Comparison of ENCODE assay signal across 18 cellular contexts in the genomic region with DNA sequence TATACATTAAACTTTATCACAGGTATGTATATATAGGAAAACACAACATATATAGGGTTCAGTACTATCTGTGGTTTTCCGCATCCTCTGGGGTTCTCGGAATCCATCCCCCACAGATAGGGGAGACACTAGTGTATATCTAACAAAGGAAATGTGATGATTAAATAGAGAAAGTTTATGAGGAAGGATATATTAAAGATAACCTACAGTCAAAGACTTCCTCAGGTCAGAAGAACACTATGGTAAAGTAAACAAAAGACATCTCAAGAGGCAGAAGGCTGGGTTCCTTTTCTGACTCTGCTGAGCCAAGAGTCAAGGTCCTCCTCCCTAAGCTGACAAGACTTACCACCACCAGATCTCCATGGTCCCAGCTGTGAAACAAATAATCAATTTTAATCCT. TPM values are rescaled to one million over a fixed set of nuclear protein-coding genes. Genes with fewer than 3 reads are reported as not detected.
DNase-seq lines count a peak whose midpoint lies in the region; ATAC-seq and TF ChIP-seq lines count a peak whose summit lies in the region.
"Had no signal": no experiment of that assay in that cellular context is flagged by ENCODE, and none has a peak within 500 bp of the region (broad histone marks: within the 10 kb centered on the region; RNA-seq: fewer than 3 reads in every experiment).

No MANE protein-coding gene starts in this region.

- peak overlapping the region; percentile 58 to 99 (median 77) for H3K27ac ChIP-seq in gastrocnemius medialis
- no peak overlapping the region for H3K27ac ChIP-seq in stomach
- H3K27ac ChIP-seq: BLaER1, pancreas had no signal

- TF ChIP-seq EP300 in stomach (IDR thresholded peaks at IDR 0.05) = no peak

- DNase-seq in activated CD4-positive, alpha-beta memory T cell treated with anti-CD3 and anti-CD28 coated beads, Interleukin-2, amount 10 ng/mL, durations not matched to agents 7 days and 5 days = peak; percentile 36
- DNase-seq in activated CD4-positive, alpha-beta memory T cell treated with anti-CD3 and anti-CD28 coated beads for 36 hours = no peak
- DNase-seq in T-cell = no peak
- no peak for DNase-seq in activated naive CD8-positive, alpha-beta T cell treated with anti-CD3 and anti-CD28 coated beads, Interleukin-2, amount 50 U/mL, for 24 hours
- no peak for DNase-seq in gastrocnemius medialis
- DNase-seq in stomach = no peak
- DNase-seq: activated naive CD4-positive, alpha-beta T cell; DMS 273 treated with DMSO at 0.1 percent for 48 hours; GF-D8; NCI-H1417; NCI-H524; pancreas; stimulated activated CD4-positive, alpha-beta T cell treated with anti-CD3 and anti-CD28 coated beads, Interleukin-2, amount 100 ng/mL, for 24 hours; SW 1271 had no signal

- H3K4me3 Mint-ChIP-seq in activated CD4-positive, alpha-beta memory T cell treated with anti-CD3 and anti-CD28 coated beads, Interleukin-2, amount 10 ng/mL, durations not matched to agents 7 days and 5 days = peak overlapping the region; percentile 9
- H3K4me3 Mint-ChIP-seq in activated CD4-positive, alpha-beta memory T cell treated with anti-CD3 and anti-CD28 coated beads for 36 hours = no peak overlapping the region
- peak overlapping the region; percentile 7 to 34 (median 14) for H3K4me3 Mint-ChIP-seq in T-cell
- no peak overlapping the region for H3K4me3 Mint-ChIP-seq in activated naive CD8-positive, alpha-beta T cell treated with anti-CD3 and anti-CD28 coated beads, Interleukin-2, amount 50 U/mL, for 24 hours

- POLR2A ChIA-PET in activated CD4-positive, alpha-beta memory T cell treated with anti-CD3 and anti-CD28 coated beads, Interleukin-2, amount 10 ng/mL, durations not matched to agents 7 days and 5 days (lab: Charles Lee) = interaction anchor here (4.5 kb wide), 1 partner anchor 12 kb away, joined by 31 read pairs; the partner anchor contains the start of gene USP24
- POLR2A ChIA-PET in activated CD4-positive, alpha-beta memory T cell treated with anti-CD3 and anti-CD28 coated beads for 36 hours (lab: Charles Lee) = interaction anchor here (0.7 kb wide), 1 partner anchor 12 kb away, joined by 3 read pairs; no protein-coding TSS in a partner anchor
- POLR2A ChIA-PET in T-cell (lab: Charles Lee) = no interaction called here

- H3K4me1 Mint-ChIP-seq in activated CD4-positive, alpha-beta memory T cell treated with anti-CD3 and anti-CD28 coated beads, Interleukin-2, amount 10 ng/mL, durations not matched to agents 7 days and 5 days = peaks cover 52% of the 10 kb centered on the region
- peaks cover 75% of the 10 kb centered on the region for H3K4me1 Mint-ChIP-seq in activated CD4-positive, alpha-beta memory T cell treated with anti-CD3 and anti-CD28 coated beads for 36 hours (ENCODE audit: low read depth)
- H3K4me1 Mint-ChIP-seq in T-cell = peaks cover 78 to 89% (median 81%) of the 10 kb centered on the region in 3 donors
- peaks cover 84% of the 10 kb centered on the region for H3K4me1 Mint-ChIP-seq in activated naive CD8-positive, alpha-beta T cell treated with anti-CD3 and anti-CD28 coated beads, Interleukin-2, amount 50 U/mL, for 24 hours

- H3K27me3 ChIP-seq in gastrocnemius medialis (no peaks in the 10 kb centered on the region), stomach (no peaks in the 10 kb centered on the region)
- H3K27me3 ChIP-seq: BLaER1, pancreas had no signal

- H3K4me1 ChIP-seq in gastrocnemius medialis (peaks cover 55 to 62% of the 10 kb centered on the region in 2 donors), stomach (peaks cover 5 to 64% (median 28%) of the 10 kb centered on the region in 4 donors)
- H3K4me1 ChIP-seq: BLaER1 had no signal

- H3K27ac Mint-ChIP-seq in activated CD4-positive, alpha-beta memory T cell treated with anti-CD3 and anti-CD28 coated beads, Interleukin-2, amount 10 ng/mL, durations not matched to agents 7 days and 5 days = peak overlapping the region; percentile 17
- no peak overlapping the region for H3K27ac Mint-ChIP-seq in activated CD4-positive, alpha-beta memory T cell treated with anti-CD3 and anti-CD28 coated beads for 36 hours
- peak overlapping the region; percentile 72 to 80 for H3K27ac Mint-ChIP-seq in T-cell
- peak overlapping the region; percentile 59 for H3K27ac Mint-ChIP-seq in activated naive CD8-positive, alpha-beta T cell treated with anti-CD3 and anti-CD28 coated beads, Interleukin-2, amount 50 U/mL, for 24 hours

- 83 to 92% (median 88%) methylated on average over 2 of the region's 2 CpGs for WGBS in stomach, 5 donors

- intact Hi-C loops in activated CD4-positive, alpha-beta memory T cell treated with anti-CD3 and anti-CD28 coated beads for 36 hours (cut with micrococcal nuclease) = no loop called here
- intact Hi-C loops in gastrocnemius medialis (cut with DNase I; ENCODE audit: low total_unique reads) = no loop called here
- intact Hi-C loops in stomach (cut with DNase I; ENCODE audit: low total_unique reads) = no loop called here

- no peak for TF ChIP-seq POLR2A in gastrocnemius medialis (IDR thresholded peaks at IDR 0.05)
- no peak for TF ChIP-seq POLR2A in stomach (IDR thresholded peaks at IDR 0.05)

- H3K9me3 ChIP-seq in gastrocnemius medialis (no peaks in the 10 kb centered on the region), stomach (no peaks in the 10 kb centered on the region)
- H3K9me3 ChIP-seq: pancreas had no signal

- H3K4me3 ChIP-seq in gastrocnemius medialis = no peak overlapping the region
- H3K4me3 ChIP-seq in stomach = no peak overlapping the region
- H3K4me3 ChIP-seq: BLaER1, lung, pancreas had no signal

- peak in 2 of 4 experiments; percentile 29 to 42 for ATAC-seq in T-cell (replicated peaks in 1 of 4)
- peak; percentile 22 for ATAC-seq in activated naive CD8-positive, alpha-beta T cell treated with anti-CD3 and anti-CD28 coated beads, Interleukin-2, amount 50 U/mL, for 24 hours
- no peak for ATAC-seq in gastrocnemius medialis
- ATAC-seq in HG03039 (IDR thresholded peaks at IDR 0.05; ENCODE audit: unreplicated experiment) = no peak
- ATAC-seq in GM18907 (IDR thresholded peaks at IDR 0.05; ENCODE audit: unreplicated experiment) = no peak
- ATAC-seq: pancreas had no signal

- in situ Hi-C loops in gastrocnemius medialis (cut with MboI; ENCODE audit: low sequenced_read_pairs in 4 of 4) = no loop called here

- CTCF ChIA-PET in activated CD4-positive, alpha-beta memory T cell treated with anti-CD3 and anti-CD28 coated beads, Interleukin-2, amount 10 ng/mL, durations not matched to agents 7 days and 5 days (lab: Charles Lee) = interaction anchor here (1.6 kb wide), 1 partner anchor 10 kb away, joined by 3 read pairs; no protein-coding TSS in a partner anchor
- CTCF ChIA-PET in activated CD4-positive, alpha-beta memory T cell treated with anti-CD3 and anti-CD28 coated beads for 36 hours (lab: Charles Lee) = no interaction called here
- CTCF ChIA-PET in T-cell (lab: Charles Lee) = no interaction called here

- peaks cover 28% of the 10 kb centered on the region for H3K36me3 Mint-ChIP-seq in activated CD4-positive, alpha-beta memory T cell treated with anti-CD3 and anti-CD28 coated beads, Interleukin-2, amount 10 ng/mL, durations not matched to agents 7 days and 5 days (ENCODE audit: low read depth)
- H3K36me3 Mint-ChIP-seq in activated CD4-positive, alpha-beta memory T cell treated with anti-CD3 and anti-CD28 coated beads for 36 hours = peaks cover 15% of the 10 kb centered on the region
- H3K36me3 Mint-ChIP-seq in T-cell = peaks cover 29% of the 10 kb centered on the region
- H3K36me3 Mint-ChIP-seq in activated naive CD8-positive, alpha-beta T cell treated with anti-CD3 and anti-CD28 coated beads, Interleukin-2, amount 50 U/mL, for 24 hours (ENCODE audit: low read depth) = peaks cover 41% of the 10 kb centered on the region

- peaks cover 2% of the 10 kb centered on the region for H3K9me3 Mint-ChIP-seq in activated CD4-positive, alpha-beta memory T cell treated with anti-CD3 and anti-CD28 coated beads, Interleukin-2, amount 10 ng/mL, durations not matched to agents 7 days and 5 days
- H3K9me3 Mint-ChIP-seq in activated CD4-positive, alpha-beta memory T cell treated with anti-CD3 and anti-CD28 coated beads for 36 hours = no peaks in the 10 kb centered on the region
- H3K9me3 Mint-ChIP-seq in T-cell = no peaks in the 10 kb centered on the region
- peaks cover 6% of the 10 kb centered on the region for H3K9me3 Mint-ChIP-seq in activated naive CD8-positive, alpha-beta T cell treated with anti-CD3 and anti-CD28 coated beads, Interleukin-2, amount 50 U/mL, for 24 hours

- TF ChIP-seq CTCF in gastrocnemius medialis (IDR thresholded peaks at IDR 0.05 in 4 of 5, conservative IDR thresholded peaks at IDR 0.05 in 1 of 5) (no peak), stomach (IDR thresholded peaks at IDR 0.05) (no peak)

- H3K36me3 ChIP-seq in gastrocnemius medialis (no peaks in the 10 kb centered on the region), stomach (no peaks in the 10 kb centered on the region)
- H3K36me3 ChIP-seq: pancreas had no signal

- no peaks in the 10 kb centered on the region for H3K27me3 Mint-ChIP-seq in activated CD4-positive, alpha-beta memory T cell treated with anti-CD3 and anti-CD28 coated beads, Interleukin-2, amount 10 ng/mL, durations not matched to agents 7 days and 5 days
- no peaks in the 10 kb centered on the region for H3K27me3 Mint-ChIP-seq in activated CD4-positive, alpha-beta memory T cell treated with anti-CD3 and anti-CD28 coated beads for 36 hours
- H3K27me3 Mint-ChIP-seq in T-cell = no peaks in the 10 kb centered on the region
- H3K27me3 Mint-ChIP-seq in activated naive CD8-positive, alpha-beta T cell treated with anti-CD3 and anti-CD28 coated beads, Interleukin-2, amount 50 U/mL, for 24 hours = no peaks in the 10 kb centered on the region

RNA-seq across cellular contexts. Expression of gene USP24, which starts 12.1 kb away (rescaled TPM):
- total RNA-seq in activated CD4-positive, alpha-beta memory T cell treated with anti-CD3 and anti-CD28 coated beads, Interleukin-2, amount 10 ng/mL, durations not matched to agents 7 days and 5 days = 10 to 100 TPM; 34.9 to 35.6 TPM
- total RNA-seq in activated CD4-positive, alpha-beta memory T cell treated with anti-CD3 and anti-CD28 coated beads for 36 hours = 10 to 100 TPM; 37.4 to 39.9 TPM
- total RNA-seq in T-cell (10 to 100 TPM; 58.9 to 90.7 (median 64.0) TPM), gastrocnemius medialis (100 to 1,000 TPM in 1 of 4 donors, 10 to 100 TPM in 3; 77.3 to 102 (median 90.8) TPM), stomach (100 to 1,000 TPM in 1 of 5 donors, 10 to 100 TPM in 4; 15.9 to 114 (median 40.6) TPM)
- polyA plus RNA-seq in stomach = 1 to 10 TPM; 5.5 to 7.1 (median 6.0) TPM

Comparison
In these comparisons a context has a peak if more than half of its experiments do, and no peak if none do; other contexts are left out.
1. H3K4me3 Mint-ChIP-seq: peak in activated CD4-positive, alpha-beta memory T cell treated with anti-CD3 and anti-CD28 coated beads, Interleukin-2, amount 10 ng/mL, durations not matched to agents 7 days and 5 days (single experiment) and T-cell (3 of 3); none in activated CD4-positive, alpha-beta memory T cell treated with anti-CD3 and anti-CD28 coated beads for 36 hours (single experiment) and activated naive CD8-positive, alpha-beta T cell treated with anti-CD3 and anti-CD28 coated beads, Interleukin-2, amount 50 U/mL, for 24 hours (single experiment).
2. H3K27ac ChIP-seq: peak in gastrocnemius medialis (4 of 4); none in stomach (0 of 5).
3. POLR2A ChIA-PET loops: an anchor here in activated CD4-positive, alpha-beta memory T cell treated with anti-CD3 and anti-CD28 coated beads, Interleukin-2, amount 10 ng/mL, durations not matched to agents 7 days and 5 days (4.5 kb wide) and activated CD4-positive, alpha-beta memory T cell treated with anti-CD3 and anti-CD28 coated beads for 36 hours (0.7 kb wide); none called in T-cell.